In the genomic region with DNA sequence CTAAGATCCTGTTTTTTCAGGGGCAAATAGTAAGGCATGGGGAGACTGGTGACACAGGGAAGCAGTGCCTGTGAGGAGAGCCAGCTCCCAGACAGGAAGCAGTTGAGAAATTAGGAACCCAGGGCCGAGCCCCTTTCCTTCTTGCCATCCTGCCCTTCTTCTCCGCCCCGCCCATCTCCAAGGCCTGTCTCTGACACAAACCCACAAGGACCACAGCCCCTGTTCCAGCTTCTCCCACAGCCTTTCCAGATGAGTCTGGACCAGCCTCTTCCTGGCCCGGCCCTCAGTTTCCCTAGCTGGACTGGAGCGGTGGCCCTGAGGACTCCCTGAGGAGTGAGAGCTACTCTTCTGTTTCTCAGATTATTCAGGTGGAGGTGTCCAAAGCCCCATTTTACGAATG, we compare ENCODE assay signal across 20 cellular contexts. TPM values are rescaled to one million over a fixed set of nuclear protein-coding genes. Genes with fewer than 3 reads are reported as not detected.
A peak's percentile ranks its signal among the peaks of the same experiment; 100 is the strongest.
DNase-seq lines count a peak whose midpoint lies in the region; ATAC-seq and TF ChIP-seq lines count a peak whose summit lies in the region.
"Had no signal": no experiment of that assay in that cellular context is flagged by ENCODE, and none has a peak within 500 bp of the region (broad histone marks: within the 10 kb centered on the region; RNA-seq: fewer than 3 reads in every experiment).

No MANE protein-coding gene starts in this region.

- H3K4me1 ChIP-seq in HCT116 (ENCODE audit: control insufficient read depth in 1 of 2, insufficient read depth in 2 of 2, low read length in 2 of 2) = peaks cover 6 to 32% of the 10 kb centered on the region in 2 experiments; a peak in 3 of 4 replicates
- peaks cover 13 to 70% (median 38%) of the 10 kb centered on the region in 6 donors for H3K4me1 ChIP-seq in spleen
- peaks cover 7% of the 10 kb centered on the region for H3K4me1 ChIP-seq in smooth muscle cell (ENCODE audit: low read depth)

- peaks cover 1% of the 10 kb centered on the region; the same call in 1 of the 2 replicates for H3K79me2 ChIP-seq in HCT116 (ENCODE audit: insufficient read depth, low read length)
- no peaks in the 10 kb centered on the region for H3K79me2 ChIP-seq in smooth muscle cell (ENCODE audit: low read depth)

- H3K27me3 ChIP-seq in HCT116 (ENCODE audit: insufficient read depth, low read length) (no peaks in the 10 kb centered on the region), spleen (replicated peaks in 1 of 7) (no peaks in the 10 kb centered on the region), smooth muscle cell (ENCODE audit: low read depth) (peaks cover 5% of the 10 kb centered on the region)
- H3K27me3 ChIP-seq: BLaER1, SJSA1 had no signal

- H3K27me3 Mint-ChIP-seq in activated CD4-positive, alpha-beta T cell treated with anti-CD3 and anti-CD28 coated beads, Interleukin-2, amount 10 ng/mL, durations not matched to agents 7 days and 5 days = no peaks in the 10 kb centered on the region

- no peak for TF ChIP-seq RAD21 in HCT116 (IDR thresholded peaks at IDR 0.05; ENCODE audit: low read depth)

- H3K36me3 Mint-ChIP-seq in activated CD4-positive, alpha-beta T cell treated with anti-CD3 and anti-CD28 coated beads, Interleukin-2, amount 10 ng/mL, durations not matched to agents 7 days and 5 days (ENCODE audit: low read depth) = peaks cover 10% of the 10 kb centered on the region

- H3K36me3 ChIP-seq in HCT116 (ENCODE audit: control insufficient read depth in 1 of 2, insufficient read depth in 2 of 2, low read length in 2 of 2) = no peaks in the 10 kb centered on the region
- peaks cover 0 to 8% (median 2%) of the 10 kb centered on the region in 6 donors for H3K36me3 ChIP-seq in spleen
- H3K36me3 ChIP-seq in smooth muscle cell (ENCODE audit: low read depth) = no peaks in the 10 kb centered on the region
- H3K36me3 ChIP-seq: SJSA1 had no signal

- no peak overlapping the region for H3K4me3 ChIP-seq in HCT116 (replicated peaks in 1 of 2; ENCODE audit: low read depth in 1 of 2, low read length in 2 of 2)
- no peak overlapping the region for H3K4me3 ChIP-seq in spleen
- H3K4me3 ChIP-seq in smooth muscle cell = no peak overlapping the region
- H3K4me3 ChIP-seq: BLaER1, GM12878, SJSA1 had no signal

- no peaks in the 10 kb centered on the region for H3K9me3 ChIP-seq in HCT116 (ENCODE audit: control insufficient read depth in 1 of 2, insufficient read depth in 1 of 2, low read depth in 1 of 2, low read length in 2 of 2)
- H3K9me3 ChIP-seq in spleen = no peaks in the 10 kb centered on the region
- H3K9me3 ChIP-seq in smooth muscle cell (replicated peaks; ENCODE audit: low read depth) = no peaks in the 10 kb centered on the region
- H3K9me3 ChIP-seq: BLaER1, SJSA1 had no signal

- H3K9ac ChIP-seq in HCT116 (ENCODE audit: low read length) = no peak overlapping the region
- H3K9ac ChIP-seq in smooth muscle cell (ENCODE audit: low read depth) = no peak overlapping the region
- H3K9ac ChIP-seq: BLaER1 had no signal

- TSS peak; percentile 17 for BruUV-seq in HCT116 (replicated peaks; lab: Mats Ljungman, UMichigan)

- TF ChIP-seq POLR2A in HCT116 (IDR thresholded peaks at IDR 0.05; ENCODE audit: borderline replicate concordance, extremely low read depth, insufficient read depth, insufficient read length) = no peak
- no peak for TF ChIP-seq POLR2A in spleen (IDR thresholded peaks at IDR 0.05)

- no peak overlapping the region for H3K27ac ChIP-seq in HCT116 (ENCODE audit: low read depth, low read length)
- H3K27ac ChIP-seq in spleen = no peak overlapping the region
- H3K27ac ChIP-seq in smooth muscle cell (ENCODE audit: low read depth) = no peak overlapping the region
- H3K27ac ChIP-seq: SJSA1 had no signal

- H3F3A ChIP-seq in smooth muscle cell (ENCODE audit: low read depth) = no peaks in the 10 kb centered on the region

- POLR2A ChIA-PET in activated CD4-positive, alpha-beta T cell treated with anti-CD3 and anti-CD28 coated beads, Interleukin-2, amount 10 ng/mL, durations not matched to agents 7 days and 5 days (lab: Charles Lee) = interaction anchor here (1.0 kb wide), 1 partner anchor 9 kb away, joined by 3 read pairs; no protein-coding TSS in a partner anchor
- POLR2A ChIA-PET in HCT116 (lab: Charles Lee) = no interaction called here

- H2AFZ ChIP-seq in HCT116 (ENCODE audit: low read depth, low read length, poor library complexity, severe bottlenecking) (no peak overlapping the region), smooth muscle cell (ENCODE audit: low read depth) (no peak overlapping the region)

- H3K9me2 ChIP-seq in HCT116 (ENCODE audit: insufficient read depth) = no peaks in the 10 kb centered on the region

- H3K4me1 Mint-ChIP-seq in activated CD4-positive, alpha-beta T cell treated with anti-CD3 and anti-CD28 coated beads, Interleukin-2, amount 10 ng/mL, durations not matched to agents 7 days and 5 days = peaks cover 45% of the 10 kb centered on the region

- no peaks in the 10 kb centered on the region for H3K9me3 Mint-ChIP-seq in activated CD4-positive, alpha-beta T cell treated with anti-CD3 and anti-CD28 coated beads, Interleukin-2, amount 10 ng/mL, durations not matched to agents 7 days and 5 days
- H3K9me3 Mint-ChIP-seq: CD8-positive, alpha-beta T cell had no signal

- TF ChIP-seq CTCF in HCT116 (IDR thresholded peaks at IDR 0.05 in 2 of 3, conservative IDR thresholded peaks at IDR 0.05 in 1 of 3; ENCODE audit: borderline replicate concordance in 1 of 3, insufficient read depth in 1 of 3, low read depth in 2 of 3, low read length in 2 of 3) (no peak), spleen (IDR thresholded peaks at IDR 0.05 in 8 of 11, conservative IDR thresholded peaks at IDR 0.05 in 3 of 11) (no peak), smooth muscle cell (IDR thresholded peaks at IDR 0.05; ENCODE audit: borderline replicate concordance, insufficient read depth, poor library complexity, severe bottlenecking) (no peak)

- peak overlapping the region; percentile 33 for H3K27ac Mint-ChIP-seq in activated CD4-positive, alpha-beta T cell treated with anti-CD3 and anti-CD28 coated beads, Interleukin-2, amount 10 ng/mL, durations not matched to agents 7 days and 5 days
- H3K27ac Mint-ChIP-seq: CD8-positive, alpha-beta T cell had no signal

- DNase-seq in activated CD4-positive, alpha-beta T cell treated with anti-CD3 and anti-CD28 coated beads, Interleukin-2, amount 10 ng/mL, durations not matched to agents 7 days and 5 days = no peak
- DNase-seq in activated CD4-positive, alpha-beta T cell treated with anti-CD3 and anti-CD28 coated beads for 4 hours = no peak
- DNase-seq in HCT116 (ENCODE audit: low read depth, low spot score) (no peak), ecto neural progenitor cell (ENCODE audit: low spot score) (peak; percentile 34), spleen (peak; percentile 67), smooth muscle cell (lab: John Stamatoyannopoulos, UW; ENCODE audit: unreplicated experiment) (no peak)
- DNase-seq: Calu3; CD8-positive, alpha-beta T cell; DMS53; EL; HCEC 1CT; NCI-H1417 treated with DMSO at 0.1 percent for 48 hours; NCI-H187 treated with DMSO at 0.1 percent for 48 hours; NCI-H345; NCI-H526 had no signal

- H3K4me3 Mint-ChIP-seq in activated CD4-positive, alpha-beta T cell treated with anti-CD3 and anti-CD28 coated beads, Interleukin-2, amount 10 ng/mL, durations not matched to agents 7 days and 5 days = no peak overlapping the region
- H3K4me3 Mint-ChIP-seq: CD8-positive, alpha-beta T cell had no signal

- RAD21 ChIA-PET in HCT116 (lab: Charles Lee; ENCODE audit: low non-redundant PET in 1 of 2, low total read pairs in 2 of 2, uncharacterized antibody in 2 of 2, unreplicated experiment in 2 of 2) = no interaction called here

- intact Hi-C loops in HCT116 (cut with micrococcal nuclease) = no loop called here
- intact Hi-C loops in spleen (cut with DNase I; ENCODE audit: low total_unique reads) = no loop called here

- CTCF ChIA-PET in activated CD4-positive, alpha-beta T cell treated with anti-CD3 and anti-CD28 coated beads, Interleukin-2, amount 10 ng/mL, durations not matched to agents 7 days and 5 days (lab: Charles Lee) = interaction anchor here (1.0 to 2.7 kb wide), 4 partner anchors 9 to 107 kb away, joined by 4 to 8 read pairs (median 5); no protein-coding TSS in a partner anchor
- CTCF ChIA-PET in HCT116 (lab: Charles Lee) = no interaction called here

- H3K4me2 ChIP-seq in HCT116 (ENCODE audit: low read length) = no peak overlapping the region
- no peak overlapping the region for H3K4me2 ChIP-seq in smooth muscle cell
- H3K4me2 ChIP-seq: BLaER1 had no signal

- H4K20me1 ChIP-seq in HCT116 (ENCODE audit: insufficient read depth) (no peaks in the 10 kb centered on the region), smooth muscle cell (ENCODE audit: low read depth) (peaks cover 26% of the 10 kb centered on the region)
- H4K20me1 ChIP-seq: BLaER1 had no signal

- ATAC-seq in HCT116 = no peak
- no peak for ATAC-seq in HG02884 (IDR thresholded peaks at IDR 0.05; ENCODE audit: unreplicated experiment)
- ATAC-seq: CD8-positive, alpha-beta T cell; GM12878 had no signal

- 50 to 90% (median 69%) methylated on average over 6 of the region's 6 CpGs for WGBS in spleen, 5 donors
- whole genome bisulfite sequencing in smooth muscle cell (ENCODE audit: low lambda C conversion rate) = 95% methylated on average over 6 of the region's 6 CpGs

TF ChIP-seq in HCT116, 20 proteins besides CTCF, POLR2A, EP300 and RAD21 (continues in another document):
- TF ChIP-seq ZNF274 (IDR thresholded peaks at IDR 0.05; ENCODE audit: low read depth, low read length) (no peak), CEBPB (IDR thresholded peaks at IDR 0.05; ENCODE audit: low read depth) (no peak)

RNA-seq across cellular contexts. Expression of a gene that starts 9.9 kb away (rescaled TPM):
- total RNA-seq in activated CD4-positive, alpha-beta T cell treated with anti-CD3 and anti-CD28 coated beads, Interleukin-2, amount 10 ng/mL, durations not matched to agents 7 days and 5 days = 10 to 100 TPM in 1 of 2 experiments, 1 to 10 TPM in 1; 8.1 to 10.5 TPM
- 4.5 TPM for total RNA-seq in HCT116 (2021; ENCODE audit: unreplicated experiment)
- 4.0 and 5.5 TPM in 2 replicates for polyA plus RNA-seq in HCT116 (2012)
- 10 to 100 TPM in 2 of 7 donors, 1 to 10 TPM in 5; 7.0 to 14.8 (median 7.9) TPM for total RNA-seq in spleen
- 1 to 10 TPM; 4.6 to 7.7 (median 4.8) TPM for polyA plus RNA-seq in spleen
- total RNA-seq in smooth muscle cell = 10.8 and 13.4 TPM in 2 replicates
- polyA plus RNA-seq in smooth muscle cell = 21.9 and 25.3 TPM in 2 replicates

RNA-seq across cellular contexts. Expression of a gene that starts 15.9 kb away (rescaled TPM):
- total RNA-seq in activated CD4-positive, alpha-beta T cell treated with anti-CD3 and anti-CD28 coated beads, Interleukin-2, amount 10 ng/mL, durations not matched to agents 7 days and 5 days = 1 to 10 TPM; 5.9 to 6.6 TPM
- total RNA-seq in HCT116 (2021; ENCODE audit: unreplicated experiment) = 3.7 TPM
- 2.6 and 3.4 TPM in 2 replicates for polyA plus RNA-seq in HCT116 (2012)
- 10 to 100 TPM in 6 of 7 donors, 1 to 10 TPM in 1; 7.3 to 23.8 (median 13.6) TPM for total RNA-seq in spleen
- 1 to 10 TPM; 5.2 to 9.7 (median 9.3) TPM for polyA plus RNA-seq in spleen
- total RNA-seq in smooth muscle cell = not detected in 2 replicates
- polyA plus RNA-seq in smooth muscle cell = not detected in 2 replicates
- total RNA-seq: A673, SJSA1 had no signal

RNA-seq across cellular contexts. Expression of a gene that starts 40.2 kb away (rescaled TPM):
- total RNA-seq in activated CD4-positive, alpha-beta T cell treated with anti-CD3 and anti-CD28 coated beads, Interleukin-2, amount 10 ng/mL, durations not matched to agents 7 days and 5 days = 1 to 10 TPM; 2.3 to 2.7 TPM
- 14.4 TPM for total RNA-seq in HCT116 (2021; ENCODE audit: unreplicated experiment)
- polyA plus RNA-seq in HCT116 (2012) = 14.7 and 17.3 TPM in 2 replicates
- 10 to 100 TPM in 6 of 7 donors, 1 to 10 TPM in 1; 7.3 to 19.8 (median 16.1) TPM for total RNA-seq in spleen
- polyA plus RNA-seq in spleen = 10 to 100 TPM in 1 of 3 donors, 1 to 10 TPM in 2; 4.1 to 10.0 (median 5.5) TPM
- 36.5 and 43.5 TPM in 2 replicates for total RNA-seq in smooth muscle cell
- 73.6 and 95.6 TPM in 2 replicates for polyA plus RNA-seq in smooth muscle cell

Comparison
In these comparisons a context has a peak if more than half of its experiments do, and no peak if none do; other contexts are left out.
1. DNase-seq: peak in ecto neural progenitor cell (single experiment) and spleen (single experiment); none in activated CD4-positive, alpha-beta T cell treated with anti-CD3 and anti-CD28 coated beads, Interleukin-2, amount 10 ng/mL, durations not matched to agents 7 days and 5 days (single experiment), activated CD4-positive, alpha-beta T cell treated with anti-CD3 and anti-CD28 coated beads for 4 hours (0 of 2), HCT116 (single experiment) and smooth muscle cell (single experiment).